ENCODE assay signal across 29 cellular contexts in genomic region chr11:134352111-134352510, GRCh38.
"Had no signal": no experiment of that assay in that cellular context is flagged by ENCODE, and none has a peak within 500 bp of the region (broad histone marks: within the 10 kb centered on the region; RNA-seq: fewer than 3 reads in every experiment).

No MANE protein-coding gene starts in this region.

- H3K27ac Mint-ChIP-seq: stimulated activated memory B cell treated with anti-CD40 and anti-IgM and Interleukin-4, amounts not matched to agents 10 μg/mL and 1 μg/mL and 100 μg/mL, for 72 hours; stimulated activated naive B cell treated with anti-CD40 and anti-IgM and Interleukin-4, amounts not matched to agents 10 μg/mL and 1 μg/mL and 100 μg/mL, for 72 hours; stimulated activated naive CD8-positive, alpha-beta T cell treated with anti-CD3 and anti-CD28 coated beads, Interleukin-15, amount 100 ng/mL, for 72 hours; stimulated activated naive CD8-positive, alpha-beta T cell treated with anti-CD3 and anti-CD28 coated beads, Interleukin-15, Interleukin-2, amounts not matched to agents 100 ng/mL and 50 ng/mL, for 24 hours; type B pancreatic cell had no signal

- H3K27ac ChIP-seq: stomach, suprapubic skin, testis, thoracic aorta, thyroid gland, tibial artery, tibial nerve, transverse colon, upper lobe of left lung, upper lobe of right lung, uterus, vagina had no signal

- H3K9me3 Mint-ChIP-seq: stimulated activated effector memory CD8-positive, alpha-beta T cell treated with anti-CD3 and anti-CD28 coated beads, Interleukin-12 subunit alpha, Interleukin-12 subunit beta, amount 100 ng/mL, for 72 hours; stimulated activated naive CD8-positive, alpha-beta T cell treated with anti-CD3 and anti-CD28 coated beads, Interleukin-15, amount 100 ng/mL, for 72 hours; stimulated activated naive CD8-positive, alpha-beta T cell treated with anti-CD3 and anti-CD28 coated beads, Interleukin-15, Interleukin-2, amounts not matched to agents 100 ng/mL and 50 ng/mL, for 24 hours; type B pancreatic cell had no signal

- H3K4me3 Mint-ChIP-seq: stimulated activated effector memory CD8-positive, alpha-beta T cell treated with anti-CD3 and anti-CD28 coated beads, Interleukin-12 subunit alpha, Interleukin-12 subunit beta, amount 100 ng/mL, for 72 hours; stimulated activated memory B cell treated with anti-CD40 and anti-IgM and Interleukin-4, amounts not matched to agents 10 μg/mL and 1 μg/mL and 100 μg/mL, for 72 hours; stimulated activated naive B cell treated with anti-CD40 and anti-IgM and Interleukin-4, amounts not matched to agents 10 μg/mL and 1 μg/mL and 100 μg/mL, for 72 hours; stimulated activated naive CD8-positive, alpha-beta T cell treated with anti-CD3 and anti-CD28 coated beads, Interleukin-15, amount 100 ng/mL, for 72 hours; stimulated activated naive CD8-positive, alpha-beta T cell treated with anti-CD3 and anti-CD28 coated beads, Interleukin-15, Interleukin-2, amounts not matched to agents 100 ng/mL and 50 ng/mL, for 24 hours; type B pancreatic cell had no signal

- H3K4me1 ChIP-seq: stomach, suprapubic skin, testis, tibial artery, tibial nerve, transverse colon, upper lobe of left lung, upper lobe of right lung, uterus, vagina had no signal

- ATAC-seq: stimulated activated effector memory CD8-positive, alpha-beta T cell treated with anti-CD3 and anti-CD28 coated beads, Interleukin-12 subunit alpha, Interleukin-12 subunit beta, amount 100 ng/mL, for 72 hours; stimulated activated memory B cell treated with anti-CD40 and anti-IgM and Interleukin-4, amounts not matched to agents 10 μg/mL and 1 μg/mL and 100 μg/mL, for 72 hours; stimulated activated naive B cell treated with anti-CD40 and anti-IgM and Interleukin-4, amounts not matched to agents 10 μg/mL and 1 μg/mL and 100 μg/mL, for 72 hours; stimulated activated naive CD8-positive, alpha-beta T cell treated with anti-CD3 and anti-CD28 coated beads, Interleukin-15, amount 100 ng/mL, for 72 hours; stimulated activated naive CD8-positive, alpha-beta T cell treated with anti-CD3 and anti-CD28 coated beads, Interleukin-15, Interleukin-2, amounts not matched to agents 100 U/mL and 50 U/mL, for 24 hours; upper lobe of right lung had no signal

- DNase-seq: stimulated activated CD4-positive, alpha-beta T cell treated with anti-CD3 and anti-CD28 coated beads, Interleukin-2, amount 100 ng/mL, for 48 hours; stimulated activated CD4-positive, alpha-beta T cell treated with anti-CD3 and anti-CD28 coated beads, Interleukin-4, amount 100 ng/mL, for 1 hour; stimulated activated CD4-positive, alpha-beta T cell treated with anti-CD3 and anti-CD28 coated beads, Interleukin-4, amount 100 ng/mL, for 24 hours; stimulated activated CD4-positive, alpha-beta T cell treated with anti-CD3 and anti-CD28 coated beads, Interleukin-4, amount 100 ng/mL, for 4 hours; stimulated activated CD8-positive, alpha-beta memory T cell treated with anti-CD3 and anti-CD28 coated beads, Interleukin-4, amount 100 ng/mL, for 48 hours; stimulated activated naive B cell treated with anti-CD40 and anti-IgM and Interleukin-4, amounts not matched to agents 10 μg/mL and 1 μg/mL and 100 μg/mL, for 72 hours; stimulated activated naive CD4-positive, alpha-beta T cell; stimulated activated naive CD4-positive, alpha-beta T cell treated with Interleukin-2 at 50 U/mL for 16 hours; stimulated activated naive CD8-positive, alpha-beta T cell treated with anti-CD3 and anti-CD28 coated beads, Interleukin-15, amount 100 ng/mL, for 72 hours; stimulated activated naive CD8-positive, alpha-beta T cell treated with anti-CD3 and anti-CD28 coated beads, Interleukin-15, Interleukin-2, amounts not matched to agents 100 U/mL and 50 U/mL, for 24 hours; stomach; substantia nigra; testis; thyroid gland; tibial artery; trophoblast cell; upper lobe of right lung; uterus had no signal

- H3K4me1 Mint-ChIP-seq: stimulated activated naive B cell treated with anti-CD40 and anti-IgM and Interleukin-4, amounts not matched to agents 10 μg/mL and 1 μg/mL and 100 μg/mL, for 72 hours had no signal

- H3K9me3 ChIP-seq: stomach, suprapubic skin, testis, thoracic aorta, thyroid gland, tibial nerve, transverse colon, upper lobe of left lung, upper lobe of right lung, uterus, vagina had no signal

- H3K27me3 Mint-ChIP-seq: stimulated activated naive CD8-positive, alpha-beta T cell treated with anti-CD3 and anti-CD28 coated beads, Interleukin-15, amount 100 ng/mL, for 72 hours; stimulated activated naive CD8-positive, alpha-beta T cell treated with anti-CD3 and anti-CD28 coated beads, Interleukin-15, Interleukin-2, amounts not matched to agents 100 ng/mL and 50 ng/mL, for 24 hours; type B pancreatic cell had no signal

- FAIRE-seq: urothelium cell line had no signal

- H3K4me3 ChIP-seq: stomach, suprapubic skin, testis, thoracic aorta, thyroid gland, tibial artery, tibial nerve, transverse colon, upper lobe of left lung, upper lobe of right lung, uterus, vagina had no signal

- H3K36me3 Mint-ChIP-seq: stimulated activated effector memory CD8-positive, alpha-beta T cell treated with anti-CD3 and anti-CD28 coated beads, Interleukin-12 subunit alpha, Interleukin-12 subunit beta, amount 100 ng/mL, for 72 hours; stimulated activated memory B cell treated with anti-CD40 and anti-IgM and Interleukin-4, amounts not matched to agents 10 μg/mL and 1 μg/mL and 100 μg/mL, for 72 hours had no signal

- H3K36me3 ChIP-seq: stomach, suprapubic skin, thoracic aorta, thyroid gland, tibial artery, tibial nerve, transverse colon, upper lobe of left lung, upper lobe of right lung, uterus, vagina had no signal

- H3K27me3 ChIP-seq: stomach, suprapubic skin, testis, thyroid gland, tibial artery, tibial nerve, transverse colon, upper lobe of left lung, upper lobe of right lung, uterus, vagina had no signal
